In genomic region chr18:32083781-32084180, GRCh38 we compare ENCODE assay signal across 23 cellular contexts. TPM values are rescaled to one million over a fixed set of nuclear protein-coding genes. Genes with fewer than 3 reads are reported as not detected.
DNase-seq lines count a peak whose midpoint lies in the region; ATAC-seq and TF ChIP-seq lines count a peak whose summit lies in the region.
"Had no signal": no experiment of that assay in that cellular context is flagged by ENCODE, and none has a peak within 500 bp of the region (broad histone marks: within the 10 kb centered on the region; RNA-seq: fewer than 3 reads in every experiment).

No MANE protein-coding gene starts in this region.

- peaks cover 36% of the 10 kb centered on the region for H3K4me1 Mint-ChIP-seq in activated CD4-positive, alpha-beta memory T cell treated with anti-CD3 and anti-CD28 coated beads, Interleukin-2, amount 10 ng/mL, durations not matched to agents 7 days and 5 days
- H3K4me1 Mint-ChIP-seq in activated CD4-positive, alpha-beta memory T cell treated with anti-CD3 and anti-CD28 coated beads for 36 hours (ENCODE audit: low read depth) = peaks cover 33% of the 10 kb centered on the region
- H3K4me1 Mint-ChIP-seq in CD4-positive, alpha-beta T cell (ENCODE audit: low read depth) = peaks cover 48% of the 10 kb centered on the region
- H3K4me1 Mint-ChIP-seq in activated T-helper 2 cell treated with anti-CD3 and anti-CD28 coated beads, Interferon-gamma antibody, Interleukin-2, Interleukin-4, amounts not matched to agents 10 μg/mL and 5 μg/mL and 100 μg/mL, durations not matched to agents 14 hours and 24 hours and 36 hours (ENCODE audit: low read depth) = peaks cover 39% of the 10 kb centered on the region
- H3K4me1 Mint-ChIP-seq in naive thymus-derived CD8-positive, alpha-beta T cell = peaks cover 16 to 41% (median 40%) of the 10 kb centered on the region in 4 donors

- no peak for TF ChIP-seq EP300 in sigmoid colon (IDR thresholded peaks at IDR 0.05)

- TF ChIP-seq POLR2A in sigmoid colon (IDR thresholded peaks at IDR 0.05) = no peak

- no peak for TF ChIP-seq CTCF in CD4-positive, alpha-beta T cell (IDR thresholded peaks at IDR 0.05)
- TF ChIP-seq CTCF in BE2C (IDR thresholded peaks at IDR 0.05; ENCODE audit: low read depth, low read length) = no peak
- no peak for TF ChIP-seq CTCF in sigmoid colon (IDR thresholded peaks at IDR 0.05)

- no peak for ATAC-seq in CD4-positive, alpha-beta T cell (ENCODE audit: poor library complexity)
- ATAC-seq in naive thymus-derived CD8-positive, alpha-beta T cell = no peak
- no peak for ATAC-seq in HG03520 (IDR thresholded peaks at IDR 0.05; ENCODE audit: unreplicated experiment)
- ATAC-seq: activated CD8-positive, alpha-beta memory T cell treated with anti-CD3 and anti-CD28 coated beads, Interleukin-2, amount 10 ng/mL, durations not matched to agents 7 days and 5 days; left lung had no signal

- CTCF ChIA-PET in activated CD4-positive, alpha-beta memory T cell treated with anti-CD3 and anti-CD28 coated beads, Interleukin-2, amount 10 ng/mL, durations not matched to agents 7 days and 5 days (lab: Charles Lee) = interaction anchor here (1.2 to 5.3 kb wide), 5 partner anchors 12 to 141 kb away, joined by 3 to 36 read pairs (median 11); partner anchors contain the start of genes RNF125 and TRAPPC8
- CTCF ChIA-PET in activated CD4-positive, alpha-beta memory T cell treated with anti-CD3 and anti-CD28 coated beads for 36 hours (lab: Charles Lee) = interaction anchor here (2.2 kb wide), 1 partner anchor 65 kb away, joined by 13 read pairs; the partner anchor contains the start of gene RNF125
- CTCF ChIA-PET in CD4-positive, alpha-beta T cell (lab: Charles Lee) = interaction anchor here (1.6 kb wide), 1 partner anchor 12 kb away, joined by 13 read pairs; no protein-coding TSS in a partner anchor

- H3K4me3 ChIP-seq in BE2C (ENCODE audit: low read depth, low read length) (no peak overlapping the region), sigmoid colon (no peak overlapping the region)
- H3K4me3 ChIP-seq: HAP-1, left lung, neural progenitor cell, uterus had no signal

- no peaks in the 10 kb centered on the region for H3K27me3 ChIP-seq in CD4-positive, alpha-beta T cell (ENCODE audit: control insufficient read depth, insufficient read depth, low read length)
- H3K27me3 ChIP-seq in BE2C (no peaks in the 10 kb centered on the region), sigmoid colon (no peaks in the 10 kb centered on the region)
- H3K27me3 ChIP-seq: left lung, neural progenitor cell, uterus had no signal

- H3K4me3 Mint-ChIP-seq in activated CD4-positive, alpha-beta memory T cell treated with anti-CD3 and anti-CD28 coated beads, Interleukin-2, amount 10 ng/mL, durations not matched to agents 7 days and 5 days = no peak overlapping the region
- no peak overlapping the region for H3K4me3 Mint-ChIP-seq in activated CD4-positive, alpha-beta memory T cell treated with anti-CD3 and anti-CD28 coated beads for 36 hours
- peak overlapping the region; percentile 73 for H3K4me3 Mint-ChIP-seq in CD4-positive, alpha-beta T cell
- H3K4me3 Mint-ChIP-seq in activated T-helper 2 cell treated with anti-CD3 and anti-CD28 coated beads, Interferon-gamma antibody, Interleukin-2, Interleukin-4, amounts not matched to agents 10 μg/mL and 5 μg/mL and 100 μg/mL, durations not matched to agents 14 hours and 24 hours and 36 hours (ENCODE audit: low read depth) = peak overlapping the region; percentile 13
- peak overlapping the region in 7 of 10 donors; percentile 14 to 70 (median 43) for H3K4me3 Mint-ChIP-seq in naive thymus-derived CD8-positive, alpha-beta T cell
- H3K4me3 Mint-ChIP-seq: activated CD8-positive, alpha-beta memory T cell treated with anti-CD3 and anti-CD28 coated beads, Interleukin-2, amount 10 ng/mL, durations not matched to agents 7 days and 5 days had no signal

- peak overlapping the region; percentile 41 for H3K27ac Mint-ChIP-seq in activated CD4-positive, alpha-beta memory T cell treated with anti-CD3 and anti-CD28 coated beads, Interleukin-2, amount 10 ng/mL, durations not matched to agents 7 days and 5 days
- H3K27ac Mint-ChIP-seq in activated CD4-positive, alpha-beta memory T cell treated with anti-CD3 and anti-CD28 coated beads for 36 hours = no peak overlapping the region
- peak overlapping the region; percentile 92 for H3K27ac Mint-ChIP-seq in CD4-positive, alpha-beta T cell
- H3K27ac Mint-ChIP-seq in activated T-helper 2 cell treated with anti-CD3 and anti-CD28 coated beads, Interferon-gamma antibody, Interleukin-2, Interleukin-4, amounts not matched to agents 10 μg/mL and 5 μg/mL and 100 μg/mL, durations not matched to agents 14 hours and 24 hours and 36 hours = peak overlapping the region; percentile 73
- H3K27ac Mint-ChIP-seq in naive thymus-derived CD8-positive, alpha-beta T cell = peak overlapping the region in 8 of 10 donors; percentile 49 to 98 (median 81)
- H3K27ac Mint-ChIP-seq: neural progenitor cell had no signal

- H3K27ac ChIP-seq in CD4-positive, alpha-beta T cell (ENCODE audit: low read depth, low read length) = no peak overlapping the region
- no peak overlapping the region for H3K27ac ChIP-seq in sigmoid colon
- H3K27ac ChIP-seq: C4-2B, KMS-11, neural progenitor cell, WERI-Rb-1 had no signal

- intact Hi-C loops in activated CD4-positive, alpha-beta memory T cell treated with anti-CD3 and anti-CD28 coated beads for 36 hours (cut with micrococcal nuclease) = no loop called here
- intact Hi-C loops in CD4-positive, alpha-beta T cell (cut with DNase I, micrococcal nuclease) = loop anchor here in 1 of 2 experiments (10.0 kb wide), 1 partner anchor 339 kb away; no protein-coding TSS in a partner anchor
- intact Hi-C loops in activated T-helper 2 cell treated with anti-CD3 and anti-CD28 coated beads, Interferon-gamma antibody, Interleukin-2, Interleukin-4, amounts not matched to agents 10 μg/mL and 5 μg/mL and 100 μg/mL, durations not matched to agents 14 hours and 24 hours and 36 hours (cut with micrococcal nuclease) = no loop called here
- intact Hi-C loops in sigmoid colon (cut with DNase I) = no loop called here

- 95 to 96% methylated on average over 8 of the region's 8 CpGs for WGBS in sigmoid colon, 2 donors

- peaks cover 2% of the 10 kb centered on the region for H3K27me3 Mint-ChIP-seq in activated CD4-positive, alpha-beta memory T cell treated with anti-CD3 and anti-CD28 coated beads, Interleukin-2, amount 10 ng/mL, durations not matched to agents 7 days and 5 days
- no peaks in the 10 kb centered on the region for H3K27me3 Mint-ChIP-seq in activated CD4-positive, alpha-beta memory T cell treated with anti-CD3 and anti-CD28 coated beads for 36 hours
- peaks cover 5% of the 10 kb centered on the region for H3K27me3 Mint-ChIP-seq in CD4-positive, alpha-beta T cell
- no peaks in the 10 kb centered on the region for H3K27me3 Mint-ChIP-seq in activated T-helper 2 cell treated with anti-CD3 and anti-CD28 coated beads, Interferon-gamma antibody, Interleukin-2, Interleukin-4, amounts not matched to agents 10 μg/mL and 5 μg/mL and 100 μg/mL, durations not matched to agents 14 hours and 24 hours and 36 hours (ENCODE audit: low read depth)
- peaks cover 0 to 3% (median 0%) of the 10 kb centered on the region in 5 donors for H3K27me3 Mint-ChIP-seq in naive thymus-derived CD8-positive, alpha-beta T cell

- no peaks in the 10 kb centered on the region for H3K9me3 Mint-ChIP-seq in activated CD4-positive, alpha-beta memory T cell treated with anti-CD3 and anti-CD28 coated beads, Interleukin-2, amount 10 ng/mL, durations not matched to agents 7 days and 5 days
- H3K9me3 Mint-ChIP-seq in activated CD4-positive, alpha-beta memory T cell treated with anti-CD3 and anti-CD28 coated beads for 36 hours = no peaks in the 10 kb centered on the region
- H3K9me3 Mint-ChIP-seq in CD4-positive, alpha-beta T cell = no peaks in the 10 kb centered on the region
- no peaks in the 10 kb centered on the region for H3K9me3 Mint-ChIP-seq in activated T-helper 2 cell treated with anti-CD3 and anti-CD28 coated beads, Interferon-gamma antibody, Interleukin-2, Interleukin-4, amounts not matched to agents 10 μg/mL and 5 μg/mL and 100 μg/mL, durations not matched to agents 14 hours and 24 hours and 36 hours
- H3K9me3 Mint-ChIP-seq in naive thymus-derived CD8-positive, alpha-beta T cell = peaks cover 0 to 4% (median 0%) of the 10 kb centered on the region in 9 donors

- H3K36me3 ChIP-seq in BE2C (no peaks in the 10 kb centered on the region), sigmoid colon (no peaks in the 10 kb centered on the region)
- H3K36me3 ChIP-seq: HAP-1, left lung, neural progenitor cell, uterus, WERI-Rb-1 had no signal

- H3K9me3 ChIP-seq in CD4-positive, alpha-beta T cell (ENCODE audit: control insufficient read depth, low read length) = no peaks in the 10 kb centered on the region
- H3K9me3 ChIP-seq in BE2C (no peaks in the 10 kb centered on the region), sigmoid colon (no peaks in the 10 kb centered on the region)
- H3K9me3 ChIP-seq: HAP-1, left lung, uterus had no signal

- no peaks in the 10 kb centered on the region for H3K4me1 ChIP-seq in BE2C
- no peaks in the 10 kb centered on the region for H3K4me1 ChIP-seq in sigmoid colon
- H3K4me1 ChIP-seq: neural progenitor cell, uterus had no signal

- H3K36me3 Mint-ChIP-seq in activated CD4-positive, alpha-beta memory T cell treated with anti-CD3 and anti-CD28 coated beads, Interleukin-2, amount 10 ng/mL, durations not matched to agents 7 days and 5 days (ENCODE audit: low read depth) = peaks cover 28% of the 10 kb centered on the region
- peaks cover 5% of the 10 kb centered on the region for H3K36me3 Mint-ChIP-seq in activated CD4-positive, alpha-beta memory T cell treated with anti-CD3 and anti-CD28 coated beads for 36 hours
- peaks cover 24% of the 10 kb centered on the region for H3K36me3 Mint-ChIP-seq in CD4-positive, alpha-beta T cell (ENCODE audit: low read depth)
- H3K36me3 Mint-ChIP-seq in activated T-helper 2 cell treated with anti-CD3 and anti-CD28 coated beads, Interferon-gamma antibody, Interleukin-2, Interleukin-4, amounts not matched to agents 10 μg/mL and 5 μg/mL and 100 μg/mL, durations not matched to agents 14 hours and 24 hours and 36 hours (ENCODE audit: low read depth) = peaks cover 40% of the 10 kb centered on the region
- H3K36me3 Mint-ChIP-seq in naive thymus-derived CD8-positive, alpha-beta T cell = peaks cover 0 to 9% (median 4%) of the 10 kb centered on the region in 3 donors
- H3K36me3 Mint-ChIP-seq: neural progenitor cell had no signal

- DNase-seq in activated CD4-positive, alpha-beta memory T cell treated with anti-CD3 and anti-CD28 coated beads, Interleukin-2, amount 10 ng/mL, durations not matched to agents 7 days and 5 days = no peak
- no peak for DNase-seq in activated CD4-positive, alpha-beta memory T cell treated with anti-CD3 and anti-CD28 coated beads for 36 hours
- no peak for DNase-seq in CD4-positive, alpha-beta T cell
- DNase-seq in activated T-helper 2 cell treated with anti-CD3 and anti-CD28 coated beads, Interferon-gamma antibody, Interleukin-2, Interleukin-4, amounts not matched to agents 10 μg/mL and 5 μg/mL and 100 μg/mL, durations not matched to agents 14 hours and 24 hours and 36 hours (ENCODE audit: low spot score) = no peak
- no peak for DNase-seq in naive thymus-derived CD8-positive, alpha-beta T cell
- DNase-seq in BE2C (no peak), sigmoid colon (no peak)
- DNase-seq: activated CD8-positive, alpha-beta memory T cell treated with anti-CD3 and anti-CD28 coated beads, Interleukin-2, amount 10 ng/mL, durations not matched to agents 7 days and 5 days; activated effector memory CD4-positive, alpha-beta T cell treated with anti-CD3 and anti-CD28 coated beads, Interleukin-2, amount 50 U/mL, for 16 hours; aorta; central memory CD4-positive, alpha-beta T cell; GF-D8; left lung; midbrain; NCI-H146; NCI-H526 treated with DMSO at 0.1 percent for 48 hours; uterus; WERI-Rb-1 had no signal

- POLR2A ChIA-PET in activated CD4-positive, alpha-beta memory T cell treated with anti-CD3 and anti-CD28 coated beads, Interleukin-2, amount 10 ng/mL, durations not matched to agents 7 days and 5 days (lab: Charles Lee) = interaction anchor here (0.6 to 4.7 kb wide), 10 partner anchors 8 to 141 kb away, joined by 3 to 104 read pairs (median 13); partner anchors contain the start of genes RNF125, RNF138 and TRAPPC8
- POLR2A ChIA-PET in activated CD4-positive, alpha-beta memory T cell treated with anti-CD3 and anti-CD28 coated beads for 36 hours (lab: Charles Lee) = interaction anchor here (0.8 to 3.1 kb wide), 5 partner anchors 8 to 65 kb away, joined by 3 to 19 read pairs (median 4); partner anchors contain the start of genes RNF125 and RNF138
- POLR2A ChIA-PET in CD4-positive, alpha-beta T cell (lab: Charles Lee) = interaction anchor here (0.6 to 5.2 kb wide), 3 partner anchors 8 to 65 kb away, joined by 5 to 54 read pairs (median 5); partner anchors contain the start of genes RNF125 and RNF138
- POLR2A ChIA-PET in naive thymus-derived CD8-positive, alpha-beta T cell (lab: Charles Lee) = interaction anchor here (1.3 to 4.2 kb wide), 4 partner anchors 8 to 65 kb away, joined by 3 to 46 read pairs (median 6); partner anchors contain the start of genes RNF125 and RNF138

RNA-seq across cellular contexts. Expression of gene RNF138, which starts 7.9 kb away (rescaled TPM):
- 10 to 100 TPM; 64.6 to 67.0 TPM for total RNA-seq in activated CD4-positive, alpha-beta memory T cell treated with anti-CD3 and anti-CD28 coated beads, Interleukin-2, amount 10 ng/mL, durations not matched to agents 7 days and 5 days
- total RNA-seq in activated CD4-positive, alpha-beta memory T cell treated with anti-CD3 and anti-CD28 coated beads for 36 hours = 10 to 100 TPM; 83.7 to 88.3 TPM
- total RNA-seq in CD4-positive, alpha-beta T cell = 100 to 1,000 TPM; 177 to 184 TPM
- total RNA-seq in activated T-helper 2 cell treated with anti-CD3 and anti-CD28 coated beads, Interferon-gamma antibody, Interleukin-2, Interleukin-4, amounts not matched to agents 10 μg/mL and 5 μg/mL and 100 μg/mL, durations not matched to agents 14 hours and 24 hours and 36 hours = 84.9 and 100 TPM in 2 replicates
- total RNA-seq in naive thymus-derived CD8-positive, alpha-beta T cell = 10 to 100 TPM; 78.3 to 90.1 TPM
- 100 to 1,000 TPM; 109 to 125 (median 113) TPM for polyA plus RNA-seq in naive thymus-derived CD8-positive, alpha-beta T cell
- polyA plus RNA-seq in BE2C (2012; ENCODE audit: insufficient read depth, insufficient read length, low read depth) = 22.3 TPM
- 10 to 100 TPM in 3 of 4 donors, 1 to 10 TPM in 1; 8.3 to 26.3 (median 23.7) TPM for total RNA-seq in sigmoid colon
- 10 to 100 TPM; 22.4 to 47.4 (median 33.1) TPM for polyA plus RNA-seq in sigmoid colon

Comparison
In these comparisons a context has a peak if more than half of its experiments do, and no peak if none do; other contexts are left out.
1. H3K4me3 Mint-ChIP-seq: peak in CD4-positive, alpha-beta T cell (single experiment), activated T-helper 2 cell treated with anti-CD3 and anti-CD28 coated beads, Interferon-gamma antibody, Interleukin-2, Interleukin-4, amounts not matched to agents 10 μg/mL and 5 μg/mL and 100 μg/mL, durations not matched to agents 14 hours and 24 hours and 36 hours (single experiment) and naive thymus-derived CD8-positive, alpha-beta T cell (7 of 10); none in activated CD4-positive, alpha-beta memory T cell treated with anti-CD3 and anti-CD28 coated beads, Interleukin-2, amount 10 ng/mL, durations not matched to agents 7 days and 5 days (single experiment) and activated CD4-positive, alpha-beta memory T cell treated with anti-CD3 and anti-CD28 coated beads for 36 hours (single experiment).